Comparison of ENCODE assay signal across 19 cellular contexts in genomic region chr9:98285446-98285845, GRCh38. TPM values are rescaled to one million over a fixed set of nuclear protein-coding genes. Genes with fewer than 3 reads are reported as not detected.
DNase-seq lines count a peak whose midpoint lies in the region; TF ChIP-seq lines count a peak whose summit lies in the region.
"Had no signal": no experiment of that assay in that cellular context is flagged by ENCODE, and none has a peak within 500 bp of the region (broad histone marks: within the 10 kb centered on the region; RNA-seq: fewer than 3 reads in every experiment).

No MANE protein-coding gene starts in this region.

- H2BK120ac ChIP-seq in mesendoderm (ENCODE audit: low read depth, low read length), result no peak overlapping the region

- H3K18ac ChIP-seq in mesendoderm (ENCODE audit: low read length), result no peak overlapping the region

- H3K9ac ChIP-seq in mesendoderm (ENCODE audit: low read length) (no peak overlapping the region), colonic mucosa (ENCODE audit: low read depth in 2 of 2, low read length in 2 of 2) (no peak overlapping the region)

- CTCF ChIA-PET in HEK293T (lab: Yijun Ruan, JAX), result interaction anchor here (0.6 kb wide), 1 partner anchor 916 kb away, joined by 3 read pairs; no protein-coding TSS in a partner anchor

- H3K4me1 ChIP-seq in mesendoderm (ENCODE audit: control insufficient read depth, low read depth, low read length) (no peaks in the 10 kb centered on the region), SJCRH30 (no peaks in the 10 kb centered on the region), colonic mucosa (no peaks in the 10 kb centered on the region)
- H3K4me1 ChIP-seq: HAP-1 had no signal

- H3K36me3 ChIP-seq in H7 (replicated peaks; ENCODE audit: control insufficient read depth, insufficient read depth, low read length) (no peaks in the 10 kb centered on the region), mesendoderm (ENCODE audit: control insufficient read depth, insufficient read depth, low read length) (no peaks in the 10 kb centered on the region), SJCRH30 (no peaks in the 10 kb centered on the region), colonic mucosa (no peaks in the 10 kb centered on the region)
- H3K36me3 ChIP-seq: BE2C, HAP-1 had no signal

- H3K27ac ChIP-seq in mesendoderm (ENCODE audit: low read depth, low read length) (no peak overlapping the region), SJCRH30 (no peak overlapping the region), colonic mucosa (no peak overlapping the region)

- H3K79me1 ChIP-seq in mesendoderm (ENCODE audit: low read length), result no peaks in the 10 kb centered on the region

- H2BK15ac ChIP-seq in mesendoderm (replicated peaks; ENCODE audit: low read depth), result no peak overlapping the region

- H3K79me2 ChIP-seq in mesendoderm (ENCODE audit: control insufficient read depth, insufficient read depth, low read length), result no peaks in the 10 kb centered on the region

- TF ChIP-seq CTCF in colonic mucosa (IDR thresholded peaks at IDR 0.05), result no peak

- H4K5ac ChIP-seq in mesendoderm (ENCODE audit: low read length), result no peak overlapping the region

- DNase-seq in H7 (peak; percentile 45), HEK293T (ENCODE audit: extremely low spot score) (no peak), mesendoderm (no peak), superior temporal gyrus (ENCODE audit: extremely low spot score) (peak; percentile 37), NCI-H2196 treated with DMSO at 0.1 percent for 48 hours (lab: John Stamatoyannopoulos, UW; ENCODE audit: unreplicated experiment) (no peak), SJCRH30 (no peak), colonic mucosa (no peak)
- DNase-seq: ACHN; BE2C; C1 segment of cervical spinal cord; CD4-positive, CD25-positive, alpha-beta regulatory T cell; CD8-positive, alpha-beta memory T cell; COR-L47; DMS153; DMS79; GDM1; GOT3; HFFc6 had no signal

- H3K4me3 ChIP-seq in H7 (ENCODE audit: insufficient read depth, low read depth, low read length), result no peak overlapping the region
- H3K4me3 ChIP-seq in mesendoderm (ENCODE audit: low read length), result no peak overlapping the region
- H3K4me3 ChIP-seq in SJCRH30, result no peak overlapping the region
- no peak overlapping the region for H3K4me3 ChIP-seq in colonic mucosa
- H3K4me3 ChIP-seq: HAP-1 had no signal

- no peak overlapping the region for H3K23ac ChIP-seq in mesendoderm (ENCODE audit: low read length)

- no peak overlapping the region for H2BK5ac ChIP-seq in mesendoderm (ENCODE audit: low read length)

- no peak overlapping the region for H4K8ac ChIP-seq in mesendoderm (ENCODE audit: low read depth, low read length)

- WGBS in mesendoderm (ENCODE audit: extremely low coverage, insufficient coverage, low lambda C conversion rate), result no CpG with 5 or more reads among the region's 4 CpGs

- intact Hi-C loops in colonic mucosa (cut with DNase I), result no loop called here

- POLR2A ChIA-PET in HEK293T (lab: Yijun Ruan, JAX), result no interaction called here

- no peaks in the 10 kb centered on the region for H3K9me3 ChIP-seq in SJCRH30 (replicated peaks)
- H3K9me3 ChIP-seq in colonic mucosa, result no peaks in the 10 kb centered on the region
- H3K9me3 ChIP-seq: BE2C, HAP-1 had no signal

- no peak overlapping the region for H2AK5ac ChIP-seq in mesendoderm (ENCODE audit: low read length)

- H3K27me3 ChIP-seq in H7 (ENCODE audit: control insufficient read depth, insufficient read depth, low read length), result no peaks in the 10 kb centered on the region
- no peaks in the 10 kb centered on the region for H3K27me3 ChIP-seq in mesendoderm (ENCODE audit: insufficient read depth, low read length, poor library complexity)
- H3K27me3 ChIP-seq in SJCRH30, result peaks cover 39% of the 10 kb centered on the region
- H3K27me3 ChIP-seq in colonic mucosa, result no peaks in the 10 kb centered on the region
- H3K27me3 ChIP-seq: BE2C had no signal

- peak overlapping the region; percentile 6 for H3K4ac ChIP-seq in mesendoderm (ENCODE audit: low read depth, low read length)

- peak overlapping the region; percentile 65 for H3K56ac ChIP-seq in mesendoderm (ENCODE audit: low read length)

- H3K4me2 ChIP-seq in mesendoderm (ENCODE audit: low read length), result no peak overlapping the region

TF ChIP-seq in HEK293T, 16 proteins besides CTCF, POLR2A, EP300 and RAD21:
- TF ChIP-seq PKNOX1 (IDR thresholded peaks at IDR 0.05) (peak; percentile 55), LEF1 (IDR thresholded peaks at IDR 0.05; ENCODE audit: borderline replicate concordance) (no peak), BHLHE40 (IDR thresholded peaks at IDR 0.05; ENCODE audit: borderline replicate concordance) (no peak)

RNA-seq across cellular contexts. Expression of gene TBC1D2, which starts 30.0 kb away (rescaled TPM):
- 4.2 and 4.5 TPM in 2 replicates for total RNA-seq in H7 (2014; rRNA removed; shearing (Covaris generic))
- polyA plus RNA-seq in mesendoderm (2013, experiment 1 of 2), result 16.0 TPM
- 16.2 TPM for polyA plus RNA-seq in mesendoderm (2013, experiment 2 of 2)
- total RNA-seq in SJCRH30 (2014; rRNA removed; shearing (Covaris generic)), result 1.4 and 1.8 TPM in 2 replicates
- total RNA-seq in colonic mucosa, result 10 to 100 TPM; 20.1 to 26.9 TPM

Comparison
In these comparisons a context has a peak if more than half of its experiments do, and no peak if none do; other contexts are left out.
1. DNase-seq: peak in H7 (single experiment) and superior temporal gyrus (single experiment); none in HEK293T (single experiment), mesendoderm (single experiment), NCI-H2196 treated with DMSO at 0.1 percent for 48 hours (single experiment), SJCRH30 (0 of 2) and colonic mucosa (single experiment).